In genomic region chr4:83009529-83009928, GRCh38 we compare ENCODE assay signal across 8 cellular contexts. TPM values are rescaled to one million over a fixed set of nuclear protein-coding genes. Genes with fewer than 3 reads are reported as not detected.
A peak's percentile ranks its signal among the peaks of the same experiment; 100 is the strongest.
DNase-seq lines count a peak whose midpoint lies in the region; ATAC-seq and TF ChIP-seq lines count a peak whose summit lies in the region.

No MANE protein-coding gene starts in this region.

- no peak for ATAC-seq in stimulated activated naive B cell treated with anti-CD40 and anti-IgM and Interleukin-4, amounts not matched to agents 10 μg/mL and 1 μg/mL and 100 μg/mL, for 72 hours (replicated peaks)
- ATAC-seq in GM19351 (IDR thresholded peaks at IDR 0.05; ENCODE audit: unreplicated experiment) (no peak), GM18498 (IDR thresholded peaks at IDR 0.05; ENCODE audit: unreplicated experiment) (no peak), body of pancreas (no peak)

- TF ChIP-seq CTCF in hepatocyte (IDR thresholded peaks at IDR 0.05; ENCODE audit: poor library complexity) (no peak), body of pancreas (IDR thresholded peaks at IDR 0.05) (no peak)

- CTCF ChIA-PET in activated CD4-positive, alpha-beta memory T cell treated with anti-CD3 and anti-CD28 coated beads for 36 hours (lab: Charles Lee) = interaction anchor here (3.2 kb wide), 1 partner anchor 25 kb away, joined by 33 read pairs; the partner anchor contains the start of gene COPS4

- WGBS in hepatocyte (ENCODE audit: low lambda C conversion rate, missing lambda C conversion rate) = 58% methylated on average over 3 of the region's 3 CpGs
- 68 to 69% methylated on average over 3 of the region's 3 CpGs for WGBS in body of pancreas, 2 donors

- H3K79me2 ChIP-seq in hepatocyte = peaks cover 54% of the 10 kb centered on the region

- DNase-seq in T-helper 1 cell = no peak
- DNase-seq in activated CD4-positive, alpha-beta memory T cell treated with anti-CD3 and anti-CD28 coated beads for 36 hours = no peak
- DNase-seq in hepatocyte (ENCODE audit: low spot score) = no peak
- no peak for DNase-seq in stimulated activated naive B cell treated with anti-CD40 and anti-IgM and Interleukin-4, amounts not matched to agents 10 μg/mL and 1 μg/mL and 100 μg/mL, for 72 hours
- no peak for DNase-seq in body of pancreas

- no peaks in the 10 kb centered on the region for H3K9me2 ChIP-seq in hepatocyte (replicated peaks; ENCODE audit: insufficient read depth)

- H3K4me1 Mint-ChIP-seq in T-helper 1 cell treated with Interleukin-12 subunit alpha and Interleukin-12 subunit beta and Interleukin-4 antibody, amounts not matched to agents 30 μg/mL and 1 μg/mL, for 36 hours (ENCODE audit: low read depth) = peaks cover 42% of the 10 kb centered on the region
- peaks cover 50% of the 10 kb centered on the region for H3K4me1 Mint-ChIP-seq in activated CD4-positive, alpha-beta memory T cell treated with anti-CD3 and anti-CD28 coated beads for 36 hours (ENCODE audit: low read depth)
- H3K4me1 Mint-ChIP-seq in stimulated activated naive B cell treated with anti-CD40 and anti-IgM and Interleukin-4, amounts not matched to agents 10 μg/mL and 1 μg/mL and 100 μg/mL, for 72 hours = peaks cover 22 to 33% of the 10 kb centered on the region in 2 donors

- H3K4me3 Mint-ChIP-seq in T-helper 1 cell treated with Interleukin-12 subunit alpha and Interleukin-12 subunit beta and Interleukin-4 antibody, amounts not matched to agents 30 μg/mL and 1 μg/mL, for 36 hours = peak overlapping the region; percentile 94
- peak overlapping the region; percentile 99 for H3K4me3 Mint-ChIP-seq in activated CD4-positive, alpha-beta memory T cell treated with anti-CD3 and anti-CD28 coated beads for 36 hours
- H3K4me3 Mint-ChIP-seq in stimulated activated naive B cell treated with anti-CD40 and anti-IgM and Interleukin-4, amounts not matched to agents 10 μg/mL and 1 μg/mL and 100 μg/mL, for 72 hours = peak overlapping the region; percentile 98 to 100

- no peaks in the 10 kb centered on the region for H4K20me1 ChIP-seq in hepatocyte (ENCODE audit: insufficient read depth, poor library complexity, severe bottlenecking)

- H3K9me3 ChIP-seq in hepatocyte (ENCODE audit: low read depth) (no peaks in the 10 kb centered on the region), body of pancreas (no peaks in the 10 kb centered on the region)

- no peaks in the 10 kb centered on the region for H3K27me3 Mint-ChIP-seq in T-helper 1 cell treated with Interleukin-12 subunit alpha and Interleukin-12 subunit beta and Interleukin-4 antibody, amounts not matched to agents 30 μg/mL and 1 μg/mL, for 36 hours (ENCODE audit: low read depth)
- no peaks in the 10 kb centered on the region for H3K27me3 Mint-ChIP-seq in activated CD4-positive, alpha-beta memory T cell treated with anti-CD3 and anti-CD28 coated beads for 36 hours
- H3K27me3 Mint-ChIP-seq in stimulated activated naive B cell treated with anti-CD40 and anti-IgM and Interleukin-4, amounts not matched to agents 10 μg/mL and 1 μg/mL and 100 μg/mL, for 72 hours = no peaks in the 10 kb centered on the region

- TF ChIP-seq POLR2A in body of pancreas (IDR thresholded peaks at IDR 0.05) = no peak

- H3K36me3 Mint-ChIP-seq in T-helper 1 cell treated with Interleukin-12 subunit alpha and Interleukin-12 subunit beta and Interleukin-4 antibody, amounts not matched to agents 30 μg/mL and 1 μg/mL, for 36 hours (ENCODE audit: low read depth) = peaks cover 4% of the 10 kb centered on the region
- H3K36me3 Mint-ChIP-seq in activated CD4-positive, alpha-beta memory T cell treated with anti-CD3 and anti-CD28 coated beads for 36 hours = peaks cover 5% of the 10 kb centered on the region
- H3K36me3 Mint-ChIP-seq in stimulated activated naive B cell treated with anti-CD40 and anti-IgM and Interleukin-4, amounts not matched to agents 10 μg/mL and 1 μg/mL and 100 μg/mL, for 72 hours = peaks cover 0 to 3% of the 10 kb centered on the region in 2 donors

- POLR2A ChIA-PET in activated CD4-positive, alpha-beta memory T cell treated with anti-CD3 and anti-CD28 coated beads for 36 hours (lab: Charles Lee) = interaction anchor here (4.4 kb wide), 1 partner anchor 26 kb away, joined by 41 read pairs; the partner anchor contains the start of gene COPS4

- H3K27ac ChIP-seq in hepatocyte = peak overlapping the region; percentile 98
- peak overlapping the region in 1 of 4 donors; percentile 93 for H3K27ac ChIP-seq in body of pancreas

- no peaks in the 10 kb centered on the region for H3K9me3 Mint-ChIP-seq in T-helper 1 cell treated with Interleukin-12 subunit alpha and Interleukin-12 subunit beta and Interleukin-4 antibody, amounts not matched to agents 30 μg/mL and 1 μg/mL, for 36 hours
- no peaks in the 10 kb centered on the region for H3K9me3 Mint-ChIP-seq in activated CD4-positive, alpha-beta memory T cell treated with anti-CD3 and anti-CD28 coated beads for 36 hours
- no peaks in the 10 kb centered on the region for H3K9me3 Mint-ChIP-seq in stimulated activated naive B cell treated with anti-CD40 and anti-IgM and Interleukin-4, amounts not matched to agents 10 μg/mL and 1 μg/mL and 100 μg/mL, for 72 hours

- H3K4me3 ChIP-seq in hepatocyte = peak overlapping the region; percentile 98
- H3K4me3 ChIP-seq in body of pancreas = no peak overlapping the region

- H3K27ac Mint-ChIP-seq in T-helper 1 cell treated with Interleukin-12 subunit alpha and Interleukin-12 subunit beta and Interleukin-4 antibody, amounts not matched to agents 30 μg/mL and 1 μg/mL, for 36 hours = peak overlapping the region; percentile 96
- H3K27ac Mint-ChIP-seq in activated CD4-positive, alpha-beta memory T cell treated with anti-CD3 and anti-CD28 coated beads for 36 hours = peak overlapping the region; percentile 90
- H3K27ac Mint-ChIP-seq in stimulated activated naive B cell treated with anti-CD40 and anti-IgM and Interleukin-4, amounts not matched to agents 10 μg/mL and 1 μg/mL and 100 μg/mL, for 72 hours = peak overlapping the region; percentile 99

- H3K27me3 ChIP-seq in hepatocyte (no peaks in the 10 kb centered on the region), body of pancreas (no peaks in the 10 kb centered on the region)

- H2AFZ ChIP-seq in hepatocyte = peak overlapping the region; percentile 91

- H3K4me1 ChIP-seq in hepatocyte (ENCODE audit: insufficient read depth) (peaks cover 11% of the 10 kb centered on the region), body of pancreas (peaks cover 26% of the 10 kb centered on the region)

- H3K36me3 ChIP-seq in hepatocyte (replicated peaks; ENCODE audit: insufficient read depth, low read depth) (no peaks in the 10 kb centered on the region), body of pancreas (replicated peaks in 1 of 2; ENCODE audit: insufficient read depth in 1 of 2, low read depth in 2 of 2) (no peaks in the 10 kb centered on the region)

- peak overlapping the region; percentile 93 for H3K4me2 ChIP-seq in hepatocyte

- intact Hi-C loops in activated CD4-positive, alpha-beta memory T cell treated with anti-CD3 and anti-CD28 coated beads for 36 hours (cut with micrococcal nuclease) = no loop called here
- intact Hi-C loops in body of pancreas (cut with DNase I) = no loop called here

RNA-seq across cellular contexts. Expression of gene LIN54, which starts 1.1 kb away (rescaled TPM):
- 10 to 100 TPM; 21.5 to 22.7 TPM for total RNA-seq in activated CD4-positive, alpha-beta memory T cell treated with anti-CD3 and anti-CD28 coated beads for 36 hours
- total RNA-seq in hepatocyte (14.1 and 19.8 TPM in 2 replicates), body of pancreas (1 to 10 TPM; 2.0 to 2.9 TPM)
- polyA plus RNA-seq in hepatocyte = 2.7 and 5.4 TPM in 2 replicates

RNA-seq across cellular contexts. Expression of gene COPS4, which starts 25.5 kb away (rescaled TPM):
- total RNA-seq in activated CD4-positive, alpha-beta memory T cell treated with anti-CD3 and anti-CD28 coated beads for 36 hours = 10 to 100 TPM; 38.5 to 40.6 TPM
- total RNA-seq in hepatocyte (56.7 and 59.8 TPM in 2 replicates), body of pancreas (10 to 100 TPM in 1 of 2 donors, 1 to 10 TPM in 1; 1.6 to 12.7 TPM)
- 45.2 and 45.4 TPM in 2 replicates for polyA plus RNA-seq in hepatocyte
